ENCODE assay signal across 17 cellular contexts in genomic region chr15:41013698-41014414, GRCh38.
DNase-seq lines count a peak whose midpoint lies in the region; ATAC-seq and TF ChIP-seq lines count a peak whose summit lies in the region.
"Had no signal": no experiment of that assay in that cellular context is flagged by ENCODE, and none has a peak within 500 bp of the region (broad histone marks: within the 10 kb centered on the region; RNA-seq: fewer than 3 reads in every experiment).

No MANE protein-coding gene starts in this region.

- no peaks in the 10 kb centered on the region for H3K27me3 ChIP-seq in SU-DHL-6 (ENCODE audit: low read length)
- H3K27me3 ChIP-seq: foreskin keratinocyte, SJSA1 had no signal

- no peaks in the 10 kb centered on the region for H3K27me3 Mint-ChIP-seq in effector memory CD8-positive, alpha-beta T cell

- H3K4me2 ChIP-seq in SU-DHL-6 (ENCODE audit: low read depth, low read length, poor library complexity, severe bottlenecking): no peak overlapping the region

- intact Hi-C loops in posterior vena cava (cut with DNase I): no loop called here

- no peak overlapping the region for H3K9ac ChIP-seq in SU-DHL-6 (ENCODE audit: low read length)

- peaks cover 15% of the 10 kb centered on the region; the same call in 1 of the 2 replicates for H3K36me3 ChIP-seq in SU-DHL-6 (ENCODE audit: low read length)

- H4K20me1 ChIP-seq in SU-DHL-6 (ENCODE audit: low read depth, low read length): no peaks in the 10 kb centered on the region

- H3K4me3 ChIP-seq in GM12864 (ENCODE audit: low read depth, low read length) (no peak overlapping the region), SU-DHL-6 (ENCODE audit: insufficient read depth, low read length, poor library complexity, severe bottlenecking) (no peak overlapping the region)
- H3K4me3 ChIP-seq: SJSA1 had no signal

- H3F3A ChIP-seq in SU-DHL-6 (ENCODE audit: insufficient read depth): no peaks in the 10 kb centered on the region

- ATAC-seq in HG02610 (IDR thresholded peaks at IDR 0.05; ENCODE audit: unreplicated experiment) (peak; percentile 53), omental fat pad (ENCODE audit: low FRiP score) (peak; percentile 49), HG02973 (IDR thresholded peaks at IDR 0.05; ENCODE audit: unreplicated experiment) (no peak)
- ATAC-seq in effector memory CD8-positive, alpha-beta T cell (replicated peaks): no peak
- ATAC-seq: foreskin keratinocyte, left lobe of liver had no signal

- H2AFZ ChIP-seq in SU-DHL-6 (ENCODE audit: low read depth, low read length, severe bottlenecking): no peak overlapping the region

- H3K4me3 Mint-ChIP-seq in effector memory CD8-positive, alpha-beta T cell: no peak overlapping the region

- no peaks in the 10 kb centered on the region for H3K9me3 Mint-ChIP-seq in effector memory CD8-positive, alpha-beta T cell

- H3K9me3 ChIP-seq in SU-DHL-6 (ENCODE audit: insufficient read depth, low read length): no peaks in the 10 kb centered on the region
- H3K9me3 ChIP-seq: Caco-2, SJSA1 had no signal

- H3K36me3 Mint-ChIP-seq in effector memory CD8-positive, alpha-beta T cell (ENCODE audit: insufficient read depth): peaks cover 53% of the 10 kb centered on the region

- H3K27ac Mint-ChIP-seq in effector memory CD8-positive, alpha-beta T cell: peak overlapping the region in 1 of 2 donors; percentile 78

- DNase-seq in GM12864 (ENCODE audit: low read depth) (peak; percentile 26), omental fat pad (ENCODE audit: low spot score) (no peak), nucleus accumbens (lab: John Stamatoyannopoulos, UW) (no peak), posterior vena cava (ENCODE audit: low spot score) (no peak)
- no peak for DNase-seq in effector memory CD8-positive, alpha-beta T cell
- DNase-seq: activated CD4-positive, alpha-beta T cell treated with anti-CD3 and anti-CD28 coated beads for 1 hour; activated effector memory CD4-positive, alpha-beta T cell treated with anti-CD3 and anti-CD28 coated beads, Interleukin-2, amount 50 U/mL, for 16 hours; Caco-2; cerebellar nuclear complex; foreskin keratinocyte; KBM-7; NCI-H510A treated with DMSO at 0.1 percent for 48 hours had no signal

- 0 out of 2 replicates have a peak overlapping the region, but pooled peaks have one; percentile 7 for H3K27ac ChIP-seq in SU-DHL-6 (ENCODE audit: low read depth, low read length)
- H3K27ac ChIP-seq: foreskin keratinocyte, SJSA1 had no signal

- H3K4me1 Mint-ChIP-seq in effector memory CD8-positive, alpha-beta T cell (ENCODE audit: low read depth in 2 of 2): peaks cover 2 to 4% of the 10 kb centered on the region in 2 donors

- H3K9me2 ChIP-seq in SU-DHL-6 (replicated peaks; ENCODE audit: insufficient read depth, low read length): no peaks in the 10 kb centered on the region

- no peaks in the 10 kb centered on the region for H3K79me2 ChIP-seq in SU-DHL-6 (ENCODE audit: insufficient read depth, low read length)

- TF ChIP-seq CTCF in GM12864 (IDR thresholded peaks at IDR 0.05; ENCODE audit: low read depth, low read length, missing control alignments): no peak
- no peak for TF ChIP-seq CTCF in SU-DHL-6 (IDR thresholded peaks at IDR 0.05; ENCODE audit: insufficient read depth, low read length, poor library complexity, severe bottlenecking)
- TF ChIP-seq CTCF in omental fat pad (IDR thresholded peaks at IDR 0.05): no peak

Comparison
In these comparisons a context has a peak if more than half of its experiments do, and no peak if none do; other contexts are left out.
1. ATAC-seq: peak in HG02610 (single experiment) and omental fat pad (single experiment); none in effector memory CD8-positive, alpha-beta T cell (single experiment) and HG02973 (single experiment).